17 cellular contexts compared by ENCODE assay signal in the genomic region with DNA sequence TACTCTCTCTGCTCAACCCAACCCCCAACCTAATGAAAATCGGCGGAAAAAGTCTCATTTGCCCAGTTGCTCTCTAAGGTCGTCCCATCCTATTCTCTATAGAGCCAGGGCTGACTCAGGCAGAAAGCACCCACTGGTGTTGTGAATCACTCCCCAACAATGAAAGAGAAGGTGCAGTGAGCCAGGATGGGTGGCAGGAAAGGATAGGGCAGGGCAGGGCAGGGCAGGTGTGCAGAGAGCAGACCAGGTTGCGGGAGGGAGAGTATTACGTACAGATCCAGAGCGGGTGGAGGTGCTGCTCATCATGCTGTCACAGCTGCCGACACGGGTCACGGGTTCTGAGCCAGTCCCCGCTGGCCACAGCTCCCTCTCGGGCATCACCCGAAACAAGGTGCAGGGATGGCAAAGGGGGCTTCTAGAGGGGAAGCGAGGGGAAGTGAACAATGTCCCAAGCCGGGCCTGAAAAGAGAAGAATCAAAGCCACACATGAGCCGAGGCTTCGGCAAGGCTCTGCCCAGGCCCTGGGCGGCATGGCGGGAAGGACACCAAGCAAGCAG. TPM values are rescaled to one million over a fixed set of nuclear protein-coding genes. Genes with fewer than 3 reads are reported as not detected.
DNase-seq lines count a peak whose midpoint lies in the region; ATAC-seq, FAIRE-seq and TF ChIP-seq lines count a peak whose summit lies in the region.
"Had no signal": no experiment of that assay in that cellular context is flagged by ENCODE, and none has a peak within 500 bp of the region (broad histone marks: within the 10 kb centered on the region; RNA-seq: fewer than 3 reads in every experiment).

No MANE protein-coding gene starts in this region.

- H3K9me3 ChIP-seq in GM23248 (ENCODE audit: low read depth) (no peaks in the 10 kb centered on the region), SK-N-SH (no peaks in the 10 kb centered on the region)

- H3K9me2 ChIP-seq in GM23248 (ENCODE audit: insufficient read depth) (no peaks in the 10 kb centered on the region), SK-N-SH (no peaks in the 10 kb centered on the region)

- no peaks in the 10 kb centered on the region for H4K20me1 ChIP-seq in GM23248 (ENCODE audit: insufficient read depth)
- H4K20me1 ChIP-seq in SK-N-SH (ENCODE audit: insufficient read depth): no peaks in the 10 kb centered on the region

- H3K36me3 ChIP-seq in GM23248 (ENCODE audit: low read depth) (no peaks in the 10 kb centered on the region), SK-N-SH (replicated peaks in 1 of 2; ENCODE audit: control insufficient read depth in 1 of 2, insufficient read depth in 2 of 2, low read length in 1 of 2) (no peaks in the 10 kb centered on the region)

- ATAC-seq in HG02623 (IDR thresholded peaks at IDR 0.05; ENCODE audit: unreplicated experiment): no peak
- ATAC-seq: GM12878 had no signal

- CTCF ChIA-PET in SK-N-SH (lab: Yijun Ruan, JAX): interaction anchor here (0.5 to 0.6 kb wide), 2 partner anchors 472 to 593 kb away, joined by 3 read pairs; no protein-coding TSS in a partner anchor

- DNase-seq in GM23248 (peak; percentile 65), SK-N-SH (no peak), hepatic stellate cell (ENCODE audit: low spot score) (peak; percentile 36), frontal cortex (ENCODE audit: low spot score in 2 of 2) (no peak), MV-4-11 (lab: John Stamatoyannopoulos, UW) (no peak), RPMI8226 (no peak)
- DNase-seq: activated T-cell treated with anti-CD3 and anti-CD28 coated beads for 4 hours, aorta, NCI-H1930, occipital lobe, T-helper 9 cell had no signal

- POLR2A ChIA-PET in SK-N-SH (lab: Yijun Ruan, JAX): no interaction called here

- H3K79me2 ChIP-seq in GM23248 (ENCODE audit: insufficient read depth) (no peaks in the 10 kb centered on the region), SK-N-SH (ENCODE audit: insufficient read depth) (no peaks in the 10 kb centered on the region)

- H3F3A ChIP-seq in GM23248 (ENCODE audit: insufficient read depth) (peaks cover 23% of the 10 kb centered on the region), SK-N-SH (replicated peaks; ENCODE audit: insufficient read depth) (peaks cover 17% of the 10 kb centered on the region)

- TF ChIP-seq RAD21 in SK-N-SH (IDR thresholded peaks at IDR 0.05; ENCODE audit: low read length): no peak

- in situ Hi-C loops in GM23248 (cut with MboI): no loop called here

- WGBS in GM23248 (ENCODE audit: low coverage in 1 of 2, low lambda C conversion rate in 2 of 2, missing lambda C conversion rate in 2 of 2), 2 experiments: 92 to 93% methylated on average over 17 to 18 of the region's 18 CpGs
- 67% methylated on average over 18 of the region's 18 CpGs for WGBS in SK-N-SH (ENCODE audit: low lambda C conversion rate)

- H3K4me3 ChIP-seq in GM23248 (no peak overlapping the region), SK-N-SH (ENCODE audit: low read depth in 2 of 2, low read length in 1 of 2) (no peak overlapping the region), skin epidermis (no peak overlapping the region)
- H3K4me3 ChIP-seq: GM12878 had no signal

- TF ChIP-seq EP300 in SK-N-SH (IDR thresholded peaks at IDR 0.05; ENCODE audit: borderline replicate concordance in 1 of 2, low read depth in 1 of 2, low read length in 1 of 2): peak in 1 of 2 experiments; percentile 18; a peak in 1 of 4 replicates

- H3K4me1 ChIP-seq in GM23248 (ENCODE audit: insufficient read depth) (peaks cover 28% of the 10 kb centered on the region), SK-N-SH (ENCODE audit: control insufficient read depth in 1 of 2, insufficient read depth in 2 of 2, low read depth in 1 of 2, low read length in 1 of 2) (peaks cover 8 to 36% of the 10 kb centered on the region in 2 experiments)

- H2AFZ ChIP-seq in GM23248 (no peak overlapping the region), SK-N-SH (ENCODE audit: low read depth) (no peak overlapping the region)

- H3K4me2 ChIP-seq in GM23248 (ENCODE audit: unreplicated experiment) (peak overlapping the region; percentile 75), SK-N-SH (peak overlapping the region; percentile 53; the same call in 1 of the 2 replicates)

- H3K27ac ChIP-seq in GM23248 (no peak overlapping the region), SK-N-SH (ENCODE audit: low read depth in 2 of 2, low read length in 1 of 2) (no peak overlapping the region; a peak in 1 of 4 replicates), skin epidermis (peak overlapping the region in 18 of 21 experiments; percentile 21 to 93 (median 79))

- H3K27me3 ChIP-seq in GM23248 (replicated peaks; ENCODE audit: insufficient read depth) (no peaks in the 10 kb centered on the region), SK-N-SH (ENCODE audit: insufficient read depth) (no peaks in the 10 kb centered on the region)

- FAIRE-seq in frontal cortex (lab: Jason Lieb, UNC): no peak
- FAIRE-seq: D721Med, endothelial cell of umbilical vein, GM12878 had no signal

- no peak for TF ChIP-seq CTCF in SK-N-SH (IDR thresholded peaks at IDR 0.05)

- H3K9ac ChIP-seq in GM23248 (no peak overlapping the region), SK-N-SH (no peak overlapping the region)

TF ChIP-seq in SK-N-SH, 30 proteins besides CTCF, POLR2A, EP300 and RAD21 (continues in another document):
- peak; percentile 59 for TF ChIP-seq JUND (IDR thresholded peaks at IDR 0.05)
- TF ChIP-seq NRF1 (IDR thresholded peaks at IDR 0.05; ENCODE audit: low read depth, low read length): no peak
- TF ChIP-seq, protein P1, sequence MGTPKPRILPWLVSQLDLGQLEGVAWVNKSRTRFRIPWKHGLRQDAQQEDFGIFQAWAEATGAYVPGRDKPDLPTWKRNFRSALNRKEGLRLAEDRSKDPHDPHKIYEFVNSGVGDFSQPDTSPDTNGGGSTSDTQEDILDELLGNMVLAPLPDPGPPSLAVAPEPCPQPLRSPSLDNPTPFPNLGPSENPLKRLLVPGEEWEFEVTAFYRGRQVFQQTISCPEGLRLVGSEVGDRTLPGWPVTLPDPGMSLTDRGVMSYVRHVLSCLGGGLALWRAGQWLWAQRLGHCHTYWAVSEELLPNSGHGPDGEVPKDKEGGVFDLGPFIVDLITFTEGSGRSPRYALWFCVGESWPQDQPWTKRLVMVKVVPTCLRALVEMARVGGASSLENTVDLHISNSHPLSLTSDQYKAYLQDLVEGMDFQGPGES (IDR thresholded peaks at IDR 0.05; ENCODE audit: low read depth, low read length): no peak
- TF ChIP-seq ELF1 (IDR thresholded peaks at IDR 0.05): no peak
- TF ChIP-seq EZH2phosphoT487 (IDR thresholded peaks at IDR 0.05; ENCODE audit: borderline replicate concordance, low read depth): no peak
- TF ChIP-seq, protein P2, sequence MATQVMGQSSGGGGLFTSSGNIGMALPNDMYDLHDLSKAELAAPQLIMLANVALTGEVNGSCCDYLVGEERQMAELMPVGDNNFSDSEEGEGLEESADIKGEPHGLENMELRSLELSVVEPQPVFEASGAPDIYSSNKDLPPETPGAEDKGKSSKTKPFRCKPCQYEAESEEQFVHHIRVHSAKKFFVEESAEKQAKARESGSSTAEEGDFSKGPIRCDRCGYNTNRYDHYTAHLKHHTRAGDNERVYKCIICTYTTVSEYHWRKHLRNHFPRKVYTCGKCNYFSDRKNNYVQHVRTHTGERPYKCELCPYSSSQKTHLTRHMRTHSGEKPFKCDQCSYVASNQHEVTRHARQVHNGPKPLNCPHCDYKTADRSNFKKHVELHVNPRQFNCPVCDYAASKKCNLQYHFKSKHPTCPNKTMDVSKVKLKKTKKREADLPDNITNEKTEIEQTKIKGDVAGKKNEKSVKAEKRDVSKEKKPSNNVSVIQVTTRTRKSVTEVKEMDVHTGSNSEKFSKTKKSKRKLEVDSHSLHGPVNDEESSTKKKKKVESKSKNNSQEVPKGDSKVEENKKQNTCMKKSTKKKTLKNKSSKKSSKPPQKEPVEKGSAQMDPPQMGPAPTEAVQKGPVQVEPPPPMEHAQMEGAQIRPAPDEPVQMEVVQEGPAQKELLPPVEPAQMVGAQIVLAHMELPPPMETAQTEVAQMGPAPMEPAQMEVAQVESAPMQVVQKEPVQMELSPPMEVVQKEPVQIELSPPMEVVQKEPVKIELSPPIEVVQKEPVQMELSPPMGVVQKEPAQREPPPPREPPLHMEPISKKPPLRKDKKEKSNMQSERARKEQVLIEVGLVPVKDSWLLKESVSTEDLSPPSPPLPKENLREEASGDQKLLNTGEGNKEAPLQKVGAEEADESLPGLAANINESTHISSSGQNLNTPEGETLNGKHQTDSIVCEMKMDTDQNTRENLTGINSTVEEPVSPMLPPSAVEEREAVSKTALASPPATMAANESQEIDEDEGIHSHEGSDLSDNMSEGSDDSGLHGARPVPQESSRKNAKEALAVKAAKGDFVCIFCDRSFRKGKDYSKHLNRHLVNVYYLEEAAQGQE (IDR thresholded peaks at IDR 0.05; ENCODE audit: low read depth, low read length): no peak
- 0 out of 2 replicates have a peak, but pooled peaks have one; percentile 37 for TF ChIP-seq TEAD4 (IDR thresholded peaks at IDR 0.05; ENCODE audit: borderline replicate concordance, insufficient read depth)
- TF ChIP-seq RXRA (IDR thresholded peaks at IDR 0.05; ENCODE audit: borderline replicate concordance, low read depth): no peak

RNA-seq across cellular contexts. Expression of a gene that starts 5.3 kb away (rescaled TPM):
- total RNA-seq in GM23248 (2014; rRNA removed; shearing (Covaris generic)): not detected in 2 replicates
- polyA plus RNA-seq in GM23248 (2016; fragmentation: Nextera tagmentation; extraction: Ambion mirVana): not detected in 2 replicates
- 0.02 TPM in 1 of 2 replicates, not detected in the other for polyA plus RNA-seq in SK-N-SH (2012; rRNA removed)
- polyA plus RNA-seq in SK-N-SH (2012; cell fraction: cytosol; rRNA removed): 0.01 TPM in 1 of 2 replicates, not detected in the other
- polyA plus RNA-seq in SK-N-SH (2012; cell fraction: nucleus; rRNA removed): 0.02 TPM in 2 replicates
- total RNA-seq in frontal cortex: not detected
- total RNA-seq: occipital lobe had no signal
- polyA plus RNA-seq: endothelial cell of umbilical vein had no signal

RNA-seq across cellular contexts. Expression of a gene that starts 23.7 kb away (rescaled TPM):
- 6.7 and 7.8 TPM in 2 replicates for total RNA-seq in GM23248 (2014; rRNA removed; shearing (Covaris generic))
- polyA plus RNA-seq in GM23248 (2016; fragmentation: Nextera tagmentation; extraction: Ambion mirVana): 2.4 TPM in 2 replicates
- 0.79 and 0.91 TPM in 2 replicates for polyA plus RNA-seq in SK-N-SH (2012; rRNA removed)
- 1.1 TPM in 2 replicates for polyA plus RNA-seq in SK-N-SH (2012; cell fraction: cytosol; rRNA removed)
- 1.4 and 2.5 TPM in 2 replicates for polyA plus RNA-seq in SK-N-SH (2012; cell fraction: nucleus; rRNA removed)
- 20.8 TPM for total RNA-seq in frontal cortex

RNA-seq across cellular contexts. Expression of a gene that starts 25.8 kb away (rescaled TPM):
- total RNA-seq in GM23248 (2014; rRNA removed; shearing (Covaris generic)): 3.7 and 4.2 TPM in 2 replicates
- polyA plus RNA-seq in GM23248 (2016; fragmentation: Nextera tagmentation; extraction: Ambion mirVana) (1.2 and 1.6 TPM in 2 replicates), SK-N-SH (2012; rRNA removed) (1.8 and 2.8 TPM in 2 replicates)
- polyA plus RNA-seq in SK-N-SH (2012; cell fraction: cytosol; rRNA removed): 2.0 and 2.1 TPM in 2 replicates
- polyA plus RNA-seq in SK-N-SH (2012; cell fraction: nucleus; rRNA removed): 4.1 and 7.9 TPM in 2 replicates
- total RNA-seq in frontal cortex: 9.4 TPM

RNA-seq across cellular contexts. Expression of a gene that starts 57.0 kb away (rescaled TPM):
- total RNA-seq in GM23248 (2014; rRNA removed; shearing (Covaris generic)): not detected in 2 replicates
- polyA plus RNA-seq in GM23248 (2016; fragmentation: Nextera tagmentation; extraction: Ambion mirVana) (not detected in 2 replicates), SK-N-SH (2012; rRNA removed) (not detected in 2 replicates)
- polyA plus RNA-seq in SK-N-SH (2012; cell fraction: cytosol; rRNA removed): not detected in 2 replicates
- polyA plus RNA-seq in SK-N-SH (2012; cell fraction: nucleus; rRNA removed): not detected in 2 replicates
- total RNA-seq in frontal cortex: not detected
- total RNA-seq: aorta, endothelial cell of umbilical vein, occipital lobe, temporal lobe had no signal
- polyA plus RNA-seq: aorta, endothelial cell of umbilical vein had no signal

Comparison
In these comparisons a context has a peak if more than half of its experiments do, and no peak if none do; other contexts are left out.
1. DNase-seq: peak in GM23248 (single experiment) and hepatic stellate cell (single experiment); none in SK-N-SH (single experiment), frontal cortex (0 of 2), MV-4-11 (single experiment) and RPMI8226 (single experiment).
2. H3K27ac ChIP-seq: peak in skin epidermis (18 of 21); none in GM23248 (single experiment) and SK-N-SH (0 of 2).